ENCODE assay signal across 12 cellular contexts in the genomic region with DNA sequence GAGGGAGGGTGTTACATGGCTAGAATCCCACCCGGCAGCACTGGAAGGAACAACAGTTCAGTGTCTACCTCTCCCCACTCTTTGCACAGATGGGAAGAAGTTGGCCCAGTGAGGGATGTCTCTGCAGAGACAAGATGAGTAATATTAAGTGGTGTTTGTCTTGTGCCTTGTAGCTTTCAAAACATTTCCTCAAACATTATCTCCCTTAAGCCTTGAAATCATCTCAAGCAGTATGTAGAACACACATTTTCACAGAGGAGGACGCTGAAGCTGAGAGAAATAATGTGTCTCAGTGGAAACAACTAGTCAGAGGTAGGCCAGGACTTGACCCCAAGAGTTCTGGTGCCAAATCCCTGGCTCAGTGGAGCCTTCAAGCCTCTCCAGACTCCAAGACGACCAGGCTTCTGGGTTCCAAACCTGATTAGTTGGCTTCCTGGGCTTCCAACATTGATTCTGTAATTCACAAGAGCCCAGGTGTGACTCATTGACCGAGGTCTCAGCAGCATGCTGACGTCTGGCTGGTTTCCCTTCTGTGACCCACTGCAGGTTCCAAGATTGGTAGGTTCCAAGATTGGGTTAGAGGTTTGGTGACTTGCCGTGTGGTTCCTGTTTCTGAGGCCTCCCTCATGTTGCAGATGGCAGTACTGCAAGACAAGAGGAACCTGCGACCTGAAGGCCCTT. TPM values are rescaled to one million over a fixed set of nuclear protein-coding genes. Genes with fewer than 3 reads are reported as not detected.
A peak's percentile ranks its signal among the peaks of the same experiment; 100 is the strongest.
DNase-seq lines count a peak whose midpoint lies in the region; ATAC-seq, FAIRE-seq and TF ChIP-seq lines count a peak whose summit lies in the region.
"Had no signal": no experiment of that assay in that cellular context is flagged by ENCODE, and none has a peak within 500 bp of the region (broad histone marks: within the 10 kb centered on the region; RNA-seq: fewer than 3 reads in every experiment).

No MANE protein-coding gene starts in this region.

- H3K9me3 ChIP-seq in astrocyte (ENCODE audit: insufficient read depth, low read depth, low read length) (no peaks in the 10 kb centered on the region), keratinocyte (ENCODE audit: control insufficient read depth, low read depth, low read length) (no peaks in the 10 kb centered on the region)

- DNase-seq in CD1c-positive myeloid dendritic cell (ENCODE audit: extremely low spot score), result peak; percentile 48
- peak; percentile 2 to 22 for DNase-seq in Kasumi-1 (lab: John Stamatoyannopoulos, UW)
- peak; percentile 81 for DNase-seq in astrocyte (ENCODE audit: low read depth)
- no peak for DNase-seq in keratinocyte (ENCODE audit: low read depth, low spot score)
- DNase-seq in DMS79 treated with DMSO at 0.1 percent for 48 hours (lab: John Stamatoyannopoulos, UW), result no peak
- no peak for DNase-seq in NCI-H1694 treated with DMSO at 0.1 percent for 48 hours (lab: John Stamatoyannopoulos, UW)
- no peak for DNase-seq in NK-92 (lab: John Stamatoyannopoulos, UW; ENCODE audit: unreplicated experiment)
- DNase-seq: left colon; NCI-H1048; stimulated activated CD4-positive, alpha-beta T cell treated with anti-CD3 and anti-CD28 coated beads, Interleukin-4, amount 100 ng/mL, for 24 hours had no signal

- H3K9me3 Mint-ChIP-seq in astrocyte (ENCODE audit: unreplicated experiment), result peaks cover 3% of the 10 kb centered on the region
- H3K9me3 Mint-ChIP-seq: T-helper 1 cell treated with Interleukin-12 subunit alpha and Interleukin-12 subunit beta and Interleukin-4 antibody, amounts not matched to agents 30 μg/mL and 1 μg/mL, for 36 hours had no signal

- H3K9me1 ChIP-seq in keratinocyte (ENCODE audit: control insufficient read depth, extremely low read depth, insufficient read depth, low read length), result no peaks in the 10 kb centered on the region

- H3K4me3 ChIP-seq in astrocyte (ENCODE audit: insufficient read depth, low read depth, low read length) (no peak overlapping the region), keratinocyte (ENCODE audit: control insufficient read depth in 2 of 3, extremely low read depth in 1 of 3, insufficient read depth in 2 of 3, low read depth in 1 of 3, low read length in 3 of 3) (no peak overlapping the region)

- no peaks in the 10 kb centered on the region for H3K79me2 ChIP-seq in astrocyte (ENCODE audit: insufficient read depth, low read length)
- H3K79me2 ChIP-seq in keratinocyte (ENCODE audit: control insufficient read depth, insufficient read depth, low read length), result no peaks in the 10 kb centered on the region

- no peak overlapping the region for H3K9ac ChIP-seq in astrocyte (ENCODE audit: low read length)
- H3K9ac ChIP-seq in keratinocyte (ENCODE audit: control insufficient read depth, extremely low read depth, insufficient read depth, low read length), result no peak overlapping the region

- no peak overlapping the region for H2AFZ ChIP-seq in astrocyte (ENCODE audit: low read depth, low read length)
- H2AFZ ChIP-seq in keratinocyte (ENCODE audit: control insufficient read depth, low read length), result no peak overlapping the region

- no peak overlapping the region for H3K27ac Mint-ChIP-seq in astrocyte (ENCODE audit: unreplicated experiment)
- H3K27ac Mint-ChIP-seq: T-helper 1 cell treated with Interleukin-12 subunit alpha and Interleukin-12 subunit beta and Interleukin-4 antibody, amounts not matched to agents 30 μg/mL and 1 μg/mL, for 36 hours had no signal

- peak; percentile 68 for FAIRE-seq in astrocyte (lab: Jason Lieb, UNC)
- peak; percentile 44 for FAIRE-seq in keratinocyte (lab: Jason Lieb, UNC)

- peaks cover 11% of the 10 kb centered on the region for H3K4me1 Mint-ChIP-seq in astrocyte (ENCODE audit: low read depth, unreplicated experiment)

- ATAC-seq in HG02610 (IDR thresholded peaks at IDR 0.05; ENCODE audit: unreplicated experiment), result no peak
- ATAC-seq: left colon had no signal

- H3K27ac ChIP-seq in astrocyte (ENCODE audit: low read depth, low read length), result no peak overlapping the region
- no peak overlapping the region for H3K27ac ChIP-seq in keratinocyte (ENCODE audit: control insufficient read depth, insufficient read depth, low read length)

- peaks cover 20% of the 10 kb centered on the region for H3K27me3 Mint-ChIP-seq in astrocyte (ENCODE audit: low read depth, unreplicated experiment)

- H3K27me3 ChIP-seq in astrocyte (ENCODE audit: insufficient read depth, low read length) (no peaks in the 10 kb centered on the region), keratinocyte (ENCODE audit: control insufficient read depth, extremely low read depth, insufficient read depth, low read length) (peaks cover 11% of the 10 kb centered on the region)

- H4K20me1 ChIP-seq in astrocyte (ENCODE audit: insufficient read depth, low read length), result no peaks in the 10 kb centered on the region
- no peaks in the 10 kb centered on the region for H4K20me1 ChIP-seq in keratinocyte (ENCODE audit: control insufficient read depth, extremely low read depth, insufficient read depth, low read length)

- peak overlapping the region; percentile 8 for H3K4me2 ChIP-seq in astrocyte (ENCODE audit: low read length)
- no peak overlapping the region for H3K4me2 ChIP-seq in keratinocyte (ENCODE audit: control insufficient read depth, extremely low read depth, insufficient read depth, low read depth, low read length)

- H3K4me3 Mint-ChIP-seq in astrocyte (ENCODE audit: unreplicated experiment), result no peak overlapping the region
- H3K4me3 Mint-ChIP-seq: T-helper 1 cell treated with Interleukin-12 subunit alpha and Interleukin-12 subunit beta and Interleukin-4 antibody, amounts not matched to agents 30 μg/mL and 1 μg/mL, for 36 hours had no signal

- H3K4me1 ChIP-seq in astrocyte (ENCODE audit: insufficient read depth, low read length), result peaks cover 10% of the 10 kb centered on the region
- no peaks in the 10 kb centered on the region for H3K4me1 ChIP-seq in keratinocyte (ENCODE audit: control insufficient read depth, extremely low read depth, insufficient read depth, low read length)

- H3K36me3 Mint-ChIP-seq in astrocyte (ENCODE audit: low read depth, unreplicated experiment), result no peaks in the 10 kb centered on the region

- H3K36me3 ChIP-seq in astrocyte (ENCODE audit: insufficient read depth, low read length), result no peaks in the 10 kb centered on the region
- no peaks in the 10 kb centered on the region for H3K36me3 ChIP-seq in keratinocyte (ENCODE audit: control insufficient read depth in 2 of 2, extremely low read depth in 1 of 2, insufficient read depth in 2 of 2, low read length in 2 of 2)

- TF ChIP-seq CTCF in astrocyte (IDR thresholded peaks at IDR 0.05; ENCODE audit: insufficient read depth, low read depth, low read length) (no peak), keratinocyte (optimal IDR thresholded peaks at IDR 0.05 in 1 of 3, IDR thresholded peaks at IDR 0.05 in 1 of 3, conservative IDR thresholded peaks at IDR 0.05 in 1 of 3; ENCODE audit: extremely low read depth in 1 of 3, insufficient read depth in 2 of 3, low read length in 3 of 3) (no peak)

- dilution Hi-C loops in keratinocyte (cut with MboI; ENCODE audit: extremely low pct_ligation_motif_present, low sequenced_read_pairs), result no loop called here

RNA-seq across cellular contexts. Expression of a gene that starts 7.4 kb away (rescaled TPM):
- total RNA-seq in astrocyte, result 0.36 and 0.96 TPM in 2 replicates
- 0.05 to 0.13 TPM in 2 of 3 replicates, not detected in the other for polyA plus RNA-seq in keratinocyte
- 1.2 TPM for polyA plus RNA-seq in keratinocyte (2011; ENCODE audit: low read depth)
- polyA plus RNA-seq in keratinocyte (2011; cell fraction: cytosol; rRNA removed), result not detected in 2 replicates
- 0.32 and 0.59 TPM in 2 replicates for polyA plus RNA-seq in keratinocyte (2011; cell fraction: nucleus; rRNA removed)
- polyA plus RNA-seq in keratinocyte (2012; ENCODE audit: low replicate concordance), result 0.05 and 1.9 TPM in 2 replicates
- polyA minus RNA-seq in keratinocyte, result 0.07 to 0.10 TPM in 2 of 3 replicates, not detected in the other
- polyA minus RNA-seq in keratinocyte (2011; cell fraction: cytosol; rRNA and poly(A)+ RNA removed), result not detected
- not detected in 2 replicates for polyA minus RNA-seq in keratinocyte (2011; cell fraction: nucleus; rRNA and poly(A)+ RNA removed)

RNA-seq across cellular contexts. Expression of a gene that starts 31.5 kb away (rescaled TPM):
- total RNA-seq in astrocyte, result 0.93 and 3.7 TPM in 2 replicates
- polyA plus RNA-seq in keratinocyte, result not detected in 3 replicates
- polyA plus RNA-seq in keratinocyte (2011; ENCODE audit: low read depth), result not detected
- not detected in 2 replicates for polyA plus RNA-seq in keratinocyte (2011; cell fraction: cytosol; rRNA removed)
- not detected in 2 replicates for polyA plus RNA-seq in keratinocyte (2011; cell fraction: nucleus; rRNA removed)
- 0.32 and 0.38 TPM in 2 replicates for polyA plus RNA-seq in keratinocyte (2012; ENCODE audit: low replicate concordance)
- not detected in 3 replicates for polyA minus RNA-seq in keratinocyte
- not detected for polyA minus RNA-seq in keratinocyte (2011; cell fraction: cytosol; rRNA and poly(A)+ RNA removed)
- not detected in 2 replicates for polyA minus RNA-seq in keratinocyte (2011; cell fraction: nucleus; rRNA and poly(A)+ RNA removed)

RNA-seq across cellular contexts. Expression of a gene that starts 40.2 kb away (rescaled TPM):
- total RNA-seq in astrocyte, result 25.1 and 34.3 TPM in 2 replicates
- polyA plus RNA-seq in keratinocyte, result 4.3 to 11.1 TPM (median 5.4 TPM) in 3 replicates
- polyA plus RNA-seq in keratinocyte (2011; ENCODE audit: low read depth), result 2.8 TPM
- polyA plus RNA-seq in keratinocyte (2011; cell fraction: cytosol; rRNA removed), result 5.5 and 7.5 TPM in 2 replicates
- polyA plus RNA-seq in keratinocyte (2011; cell fraction: nucleus; rRNA removed), result 18.1 and 19.4 TPM in 2 replicates
- 12.9 and 14.2 TPM in 2 replicates for polyA plus RNA-seq in keratinocyte (2012; ENCODE audit: low replicate concordance)
- polyA minus RNA-seq in keratinocyte, result 14.9 to 65.1 TPM (median 19.7 TPM) in 3 replicates
- 15.2 TPM for polyA minus RNA-seq in keratinocyte (2011; cell fraction: cytosol; rRNA and poly(A)+ RNA removed)
- polyA minus RNA-seq in keratinocyte (2011; cell fraction: nucleus; rRNA and poly(A)+ RNA removed), result 25.7 and 26.4 TPM in 2 replicates

RNA-seq across cellular contexts. Expression of a gene that starts 55.9 kb away (rescaled TPM):
- 10.2 and 10.9 TPM in 2 replicates for total RNA-seq in astrocyte
- 27.1 to 31.7 TPM (median 30.3 TPM) in 3 replicates for polyA plus RNA-seq in keratinocyte
- polyA plus RNA-seq in keratinocyte (2011; ENCODE audit: low read depth), result 2.7 TPM
- 21.7 and 33.7 TPM in 2 replicates for polyA plus RNA-seq in keratinocyte (2011; cell fraction: cytosol; rRNA removed)
- polyA plus RNA-seq in keratinocyte (2011; cell fraction: nucleus; rRNA removed), result 17.1 and 23.4 TPM in 2 replicates
- 8.4 and 21.4 TPM in 2 replicates for polyA plus RNA-seq in keratinocyte (2012; ENCODE audit: low replicate concordance)
- 14.9 to 31.9 TPM (median 26.9 TPM) in 3 replicates for polyA minus RNA-seq in keratinocyte
- 18.2 TPM for polyA minus RNA-seq in keratinocyte (2011; cell fraction: cytosol; rRNA and poly(A)+ RNA removed)
- polyA minus RNA-seq in keratinocyte (2011; cell fraction: nucleus; rRNA and poly(A)+ RNA removed), result 8.0 and 8.7 TPM in 2 replicates

Comparison
In these comparisons a context has a peak if more than half of its experiments do, and no peak if none do; other contexts are left out.
1. DNase-seq: peak in CD1c-positive myeloid dendritic cell (single experiment), Kasumi-1 (2 of 2) and astrocyte (single experiment); none in keratinocyte (single experiment), DMS79 treated with DMSO at 0.1 percent for 48 hours (single experiment), NCI-H1694 treated with DMSO at 0.1 percent for 48 hours (single experiment) and NK-92 (single experiment).